ENCODE assay signal across 8 cellular contexts in genomic region chr4:119314356-119314755, GRCh38. TPM values are rescaled to one million over a fixed set of nuclear protein-coding genes. Genes with fewer than 3 reads are reported as not detected.
DNase-seq lines count a peak whose midpoint lies in the region; ATAC-seq, FAIRE-seq and TF ChIP-seq lines count a peak whose summit lies in the region.

No MANE protein-coding gene starts in this region.

- H3K4me3 ChIP-seq in kidney (ENCODE audit: low read length in 2 of 2) (no peak overlapping the region), stomach (no peak overlapping the region)

- DNase-seq in ACHN (peak; percentile 58), GDM1 (lab: John Stamatoyannopoulos, UW) (peak; percentile 7), NCI-H446 treated with DMSO at 0.1 percent for 48 hours (lab: John Stamatoyannopoulos, UW) (peak; percentile 6), astrocyte of the hippocampus (ENCODE audit: low read depth, low spot score) (peak; percentile 65), kidney (no peak), stomach (no peak)

- in situ Hi-C loops in ACHN (cut with HindIII; ENCODE audit: low pct_ligation_motif_present, low pct_unique_long_range_greater_than_20kb, low sequenced_read_pairs) = no loop called here

- H3K27ac ChIP-seq in kidney (ENCODE audit: low read depth in 2 of 2, low read length in 2 of 2) (no peak overlapping the region), stomach (no peak overlapping the region)

- WGBS in stomach, 5 donors = 4 to 16% (median 8%) methylated on average over 4 of the region's 4 CpGs

- ATAC-seq in HG02885 (IDR thresholded peaks at IDR 0.05; ENCODE audit: poor library complexity, unreplicated experiment) = peak; percentile 85
- no peak for ATAC-seq in activated CD4-positive, CD25-positive, alpha-beta regulatory T cell treated with anti-CD3 and anti-CD28 coated beads, Interleukin-2, amount 50 U/mL, for 24 hours

- no peak for TF ChIP-seq EP300 in stomach (IDR thresholded peaks at IDR 0.05)

- peak; percentile 57 for TF ChIP-seq CTCF in kidney (IDR thresholded peaks at IDR 0.05; ENCODE audit: borderline replicate concordance, extremely low read depth, insufficient read depth)
- TF ChIP-seq CTCF in stomach (IDR thresholded peaks at IDR 0.05) = peak in 2 of 7 experiments; percentile 29 to 30

- H3K27me3 ChIP-seq in stomach = peaks cover 0 to 3% (median 0%) of the 10 kb centered on the region in 3 donors

- H3K4me1 ChIP-seq in kidney (ENCODE audit: control insufficient read depth in 1 of 2, insufficient read depth in 1 of 2, low read depth in 1 of 2, low read length in 2 of 2) (no peaks in the 10 kb centered on the region), stomach (peaks cover 0 to 3% (median 0%) of the 10 kb centered on the region in 4 donors)

- no peak overlapping the region for H3K9ac ChIP-seq in kidney (ENCODE audit: low read length in 2 of 2)

- TF ChIP-seq POLR2A in stomach (IDR thresholded peaks at IDR 0.05) = no peak

- intact Hi-C loops in kidney (cut with DNase I) = loop anchor here (10.0 kb wide), 2 partner anchors 310 to 740 kb away; partner anchors contain the start of gene PDE5A
- intact Hi-C loops in stomach (cut with DNase I; ENCODE audit: low total_unique reads) = no loop called here

- H3K36me3 ChIP-seq in kidney (ENCODE audit: control insufficient read depth in 1 of 2, insufficient read depth in 2 of 2, low read length in 2 of 2) (no peaks in the 10 kb centered on the region), stomach (no peaks in the 10 kb centered on the region)

- FAIRE-seq in kidney (lab: Jason Lieb, UNC) = peak; percentile 80

- H3K9me3 ChIP-seq in kidney (ENCODE audit: control insufficient read depth in 1 of 2, low read length in 2 of 2) (no peaks in the 10 kb centered on the region), stomach (no peaks in the 10 kb centered on the region)

RNA-seq across cellular contexts. Expression of gene FABP2, which starts 7.6 kb away (rescaled TPM):
- not detected for total RNA-seq in kidney
- not detected for polyA plus RNA-seq in kidney (ENCODE audit: insufficient read depth, low read depth, low replicate concordance)
- 10 to 100 TPM in 1 of 5 donors, 1 to 10 TPM in 1, not detected in 3; 3.8 to 14.3 TPM for total RNA-seq in stomach
- under 1 TPM in 1 of 3 donors, not detected in 2; 0.12 TPM for polyA plus RNA-seq in stomach

Comparison
In these comparisons a context has a peak if more than half of its experiments do, and no peak if none do; other contexts are left out.
1. DNase-seq: peak in ACHN (single experiment), GDM1 (single experiment), NCI-H446 treated with DMSO at 0.1 percent for 48 hours (single experiment) and astrocyte of the hippocampus (single experiment); none in kidney (single experiment) and stomach (single experiment).